In genomic region chr6:112087136-112087908, GRCh38 we compare ENCODE assay signal across 1 cellular context.
TF ChIP-seq lines count a peak whose summit lies in the region.

Gene FAM229B, plus strand, starts transcription at chr6:112087591. Its CDS starts 11,693 bp downstream, at chr6:112099284.
Gene TUBE1, minus strand, starts transcription at chr6:112087482. Its CDS starts 48 bp downstream, at chr6:112087434.

TF ChIP-seq in K562, 482 proteins besides CTCF, POLR2A, EP300 and RAD21 (continued from another document and continues in another):
- TF ChIP-seq TBP (optimal IDR thresholded peaks at IDR 0.05; ENCODE audit: low read depth, low read length) (peak; percentile 71), NR2C2 (CRISPR knock-in tag; IDR thresholded peaks at IDR 0.05) (no peak), NR2C2 (tag; IDR thresholded peaks at IDR 0.05) (peak; percentile 48; the same call in 1 of the 2 replicates), ARID4B (CRISPR knock-in tag; IDR thresholded peaks at IDR 0.05) (0 out of 2 replicates have a peak, but pooled peaks have one; percentile 49), BMI1 (IDR thresholded peaks at IDR 0.05; ENCODE audit: low read length) (peak; percentile 74), FIP1L1 (IDR thresholded peaks at IDR 0.05; ENCODE audit: low read depth, low read length, poor library complexity, severe bottlenecking) (no peak), GABPA (tag; conservative IDR thresholded peaks at IDR 0.05; ENCODE audit: low read depth) (no peak), ERF (CRISPR knock-in tag; IDR thresholded peaks at IDR 0.05) (peak; percentile 11; the same call in 1 of the 2 replicates), CBX8 (IDR thresholded peaks at IDR 0.05; ENCODE audit: borderline replicate concordance, extremely low read depth, low read depth, low read length, poor library complexity, severe bottlenecking) (no peak), RFX5 (IDR thresholded peaks at IDR 0.05; ENCODE audit: low read depth, low read length) (0 out of 2 replicates have a peak, but pooled peaks have one; percentile 36), ZNF589 (CRISPR knock-in tag; IDR thresholded peaks at IDR 0.05; ENCODE audit: low read depth) (no peak), ZNF592 (IDR thresholded peaks at IDR 0.05) (no peak), PHF20 (IDR thresholded peaks at IDR 0.05; ENCODE audit: partially characterized antibody) (peak; percentile 50), ZNF280A (IDR thresholded peaks at IDR 0.05; ENCODE audit: low read depth, partially characterized antibody) (no peak), TEAD4 (IDR thresholded peaks at IDR 0.05; ENCODE audit: low read length) (no peak), TEAD4 (CRISPR knock-in tag; IDR thresholded peaks at IDR 0.05; ENCODE audit: borderline replicate concordance) (no peak), TAF1 (IDR thresholded peaks at IDR 0.05; ENCODE audit: control insufficient read depth, extremely low read depth, insufficient read depth, low read length, severe bottlenecking) (peak; percentile 80), TEAD1 (CRISPR knock-in tag; IDR thresholded peaks at IDR 0.05) (peak in 1 of 2 experiments; percentile 83; a peak in 2 of 4 replicates), BCOR (IDR thresholded peaks at IDR 0.05) (no peak), TFE3 (CRISPR knock-in tag; IDR thresholded peaks at IDR 0.05) (no peak), NR1H2 (CRISPR knock-in tag; IDR thresholded peaks at IDR 0.05) (no peak), CREBBP (IDR thresholded peaks at IDR 0.05; ENCODE audit: low read depth, low read length) (no peak), E2F8 (IDR thresholded peaks at IDR 0.05; ENCODE audit: low read depth, partially characterized antibody) (no peak), CAMTA2 (CRISPR knock-in tag; conservative IDR thresholded peaks at IDR 0.05) (no peak), RBM22 (IDR thresholded peaks at IDR 0.05; ENCODE audit: low read depth, low read length, poor library complexity, severe bottlenecking) (peak; percentile 75), MED1 (CRISPR knock-in tag; IDR thresholded peaks at IDR 0.05; ENCODE audit: borderline replicate concordance) (no peak), ELF4 (CRISPR knock-in tag; IDR thresholded peaks at IDR 0.05) (no peak), HDAC3 (IDR thresholded peaks at IDR 0.05; ENCODE audit: borderline replicate concordance, partially characterized antibody) (peak; percentile 90), ZNF76 (CRISPR knock-in tag; IDR thresholded peaks at IDR 0.05; ENCODE audit: borderline replicate concordance) (no peak), ETS1 (conservative IDR thresholded peaks at IDR 0.05; ENCODE audit: control insufficient read depth, low read depth, low read length) (peak; percentile 80), ESRRB (CRISPR knock-in tag; IDR thresholded peaks at IDR 0.05; ENCODE audit: borderline replicate concordance) (no peak), MEIS2 (IDR thresholded peaks at IDR 0.05; ENCODE audit: partially characterized antibody) (peak; percentile 78), HCFC1 (IDR thresholded peaks at IDR 0.05; ENCODE audit: low read depth, low read length) (peak; percentile 17; the same call in 1 of the 2 replicates), PYGO2 (tag; IDR thresholded peaks at IDR 0.05) (no peak), SIN3A (IDR thresholded peaks at IDR 0.05; ENCODE audit: borderline replicate concordance in 2 of 2, control insufficient read depth in 1 of 2, low read depth in 2 of 2, low read length in 2 of 2) (0 out of 4 replicates have a peak, but pooled peaks of 1 of the 2 experiments have one; percentile 56), MYC (IDR thresholded peaks at IDR 0.05; ENCODE audit: low read depth, low read length) (peak; percentile 56; the same call in 1 of the 2 replicates), MYC (CRISPR knock-in tag; IDR thresholded peaks at IDR 0.05; ENCODE audit: borderline replicate concordance, low read depth) (peak; percentile 77; the same call in 1 of the 2 replicates), BCL6 (CRISPR knock-in tag; IDR thresholded peaks at IDR 0.05) (no peak), FOXP1 (CRISPR knock-in tag; IDR thresholded peaks at IDR 0.05) (0 out of 2 replicates have a peak, but pooled peaks have one; percentile 64), HOXB6 (CRISPR knock-in tag; IDR thresholded peaks at IDR 0.05; ENCODE audit: borderline replicate concordance) (no peak), TAL1 (IDR thresholded peaks at IDR 0.05) (no peak), POU5F1 (IDR thresholded peaks at IDR 0.05; ENCODE audit: borderline replicate concordance, low read depth, low read length, partially characterized antibody) (no peak), SPI1 (IDR thresholded peaks at IDR 0.05; ENCODE audit: borderline replicate concordance, low read depth, low read length) (no peak), NR3C1 (CRISPR knock-in tag; IDR thresholded peaks at IDR 0.05) (no peak), FOS (IDR thresholded peaks at IDR 0.05; ENCODE audit: extremely low read depth, insufficient read length) (peak; percentile 9), CREB1 (IDR thresholded peaks at IDR 0.05) (peak; percentile 55; the same call in 1 of the 2 replicates), CREB1 (CRISPR knock-in tag; IDR thresholded peaks at IDR 0.05) (peak; percentile 57; the same call in 1 of the 2 replicates), PHF21A (IDR thresholded peaks at IDR 0.05; ENCODE audit: borderline replicate concordance, low read depth) (no peak), ZBTB26 (CRISPR knock-in tag; IDR thresholded peaks at IDR 0.05) (no peak), PHF8 (IDR thresholded peaks at IDR 0.05; ENCODE audit: borderline replicate concordance, low read length) (peak; percentile 91), ZNF668 (CRISPR knock-in tag; IDR thresholded peaks at IDR 0.05) (no peak)
